19 cellular contexts compared by ENCODE assay signal in genomic region chr1:42981406-42981805, GRCh38. TPM values are rescaled to one million over a fixed set of nuclear protein-coding genes. Genes with fewer than 3 reads are reported as not detected.
A peak's percentile ranks its signal among the peaks of the same experiment; 100 is the strongest.
DNase-seq lines count a peak whose midpoint lies in the region; ATAC-seq lines count a peak whose summit lies in the region.
"Had no signal": no experiment of that assay in that cellular context is flagged by ENCODE, and none has a peak within 500 bp of the region (broad histone marks: within the 10 kb centered on the region; RNA-seq: fewer than 3 reads in every experiment).

No MANE protein-coding gene starts in this region.

- H3K4me2 ChIP-seq in BLaER1 treated with 17β-estradiol and CSF1 and Interleukin-3, amounts not matched to agents 10 nM and 100 nM, result peak overlapping the region in 8 of 11 experiments; percentile 7 to 59 (median 46); a peak in 15 of 22 replicates

- no peaks in the 10 kb centered on the region for H3K36me3 ChIP-seq in BLaER1 treated with 17β-estradiol and CSF1 and Interleukin-3, amounts not matched to agents 10 nM and 100 nM
- H3K36me3 ChIP-seq in HAP-1 (replicated peaks), result no peaks in the 10 kb centered on the region
- H3K36me3 ChIP-seq in CD8-positive, alpha-beta memory T cell (ENCODE audit: insufficient read depth, low read length), result no peaks in the 10 kb centered on the region

- peaks cover 13 to 36% (median 23%) of the 10 kb centered on the region in 10 experiments for H3K4me1 ChIP-seq in BLaER1 treated with 17β-estradiol and CSF1 and Interleukin-3, amounts not matched to agents 10 nM and 100 nM
- H3K4me1 ChIP-seq in HAP-1, result peaks cover 35% of the 10 kb centered on the region
- no peaks in the 10 kb centered on the region for H3K4me1 ChIP-seq in CD8-positive, alpha-beta memory T cell (ENCODE audit: insufficient read depth, low read length)

- POLR2A ChIA-PET in CD8-positive, alpha-beta memory T cell (lab: Charles Lee), result no interaction called here

- H3K4me1 Mint-ChIP-seq in effector memory CD8-positive, alpha-beta T cell (ENCODE audit: low read depth in 2 of 2), result no peaks in the 10 kb centered on the region
- H3K4me1 Mint-ChIP-seq in stimulated activated memory B cell treated with anti-CD40 and anti-IgM and Interleukin-4, amounts not matched to agents 10 μg/mL and 1 μg/mL and 100 μg/mL, for 72 hours, result peaks cover 23% of the 10 kb centered on the region
- no peaks in the 10 kb centered on the region for H3K4me1 Mint-ChIP-seq in CD8-positive, alpha-beta memory T cell

- no peaks in the 10 kb centered on the region for H3K27me3 ChIP-seq in BLaER1 treated with 17β-estradiol and CSF1 and Interleukin-3, amounts not matched to agents 10 nM and 100 nM
- H3K27me3 ChIP-seq in HAP-1 (ENCODE audit: low read depth), result no peaks in the 10 kb centered on the region
- no peaks in the 10 kb centered on the region for H3K27me3 ChIP-seq in CD8-positive, alpha-beta memory T cell (ENCODE audit: insufficient read depth, low read length, poor library complexity, severe bottlenecking)

- H4K20me1 ChIP-seq in BLaER1 treated with 17β-estradiol and CSF1 and Interleukin-3, amounts not matched to agents 10 nM and 100 nM, result no peaks in the 10 kb centered on the region

- H3K9me3 ChIP-seq in BLaER1 treated with 17β-estradiol and CSF1 and Interleukin-3, amounts not matched to agents 10 nM and 100 nM (replicated peaks in 1 of 11), result no peaks in the 10 kb centered on the region
- H3K9me3 ChIP-seq in HAP-1, result no peaks in the 10 kb centered on the region
- H3K9me3 ChIP-seq in CD8-positive, alpha-beta memory T cell (ENCODE audit: low read length), result no peaks in the 10 kb centered on the region

- no peak overlapping the region for H3K4me3 ChIP-seq in BLaER1 treated with 17β-estradiol and CSF1 and Interleukin-3, amounts not matched to agents 10 nM and 100 nM
- H3K4me3 ChIP-seq in HAP-1, result no peak overlapping the region
- no peak overlapping the region for H3K4me3 ChIP-seq in CD8-positive, alpha-beta memory T cell (ENCODE audit: low read length)
- H3K4me3 ChIP-seq: SK-N-MC had no signal

- in situ Hi-C loops in HAP-1 (cut with MboI; ENCODE audit: low sequenced_read_pairs), result no loop called here

- DNase-seq in HAP-1 (ENCODE audit: low spot score in 2 of 2) (peak; percentile 63 to 69), AG20443 (ENCODE audit: low spot score) (no peak)
- no peak for DNase-seq in effector memory CD8-positive, alpha-beta T cell
- no peak for DNase-seq in CD8-positive, alpha-beta memory T cell
- DNase-seq: COR-L47, DMS79, HCEC 1CT, NCI-H1092 treated with DMSO at 0.1 percent for 48 hours, NCI-H146, NCI-H2029 treated with DMSO at 0.1 percent for 48 hours, NCI-H446 treated with DMSO at 0.1 percent for 48 hours, NCI-H69, OCI-M1, SHP77 had no signal

- no peak for ATAC-seq in effector memory CD8-positive, alpha-beta T cell (replicated peaks)
- no peak for ATAC-seq in stimulated activated memory B cell treated with anti-CD40 and anti-IgM and Interleukin-4, amounts not matched to agents 10 μg/mL and 1 μg/mL and 100 μg/mL, for 72 hours
- ATAC-seq in GM19452 (IDR thresholded peaks at IDR 0.05; ENCODE audit: unreplicated experiment), result no peak

- H3K27ac ChIP-seq in BLaER1 treated with 17β-estradiol and CSF1 and Interleukin-3, amounts not matched to agents 10 nM and 100 nM, result no peak overlapping the region
- no peak overlapping the region for H3K27ac ChIP-seq in CD8-positive, alpha-beta memory T cell (ENCODE audit: low read depth, low read length)
- H3K27ac ChIP-seq: SK-N-MC had no signal

- H3K9ac ChIP-seq in BLaER1 treated with 17β-estradiol and CSF1 and Interleukin-3, amounts not matched to agents 10 nM and 100 nM, result no peak overlapping the region

- CTCF ChIA-PET in CD8-positive, alpha-beta memory T cell (lab: Charles Lee), result interaction anchor here (2.6 kb wide), 1 partner anchor 58 kb away, joined by 7 read pairs; no protein-coding TSS in a partner anchor

- H3K36me3 Mint-ChIP-seq in effector memory CD8-positive, alpha-beta T cell (ENCODE audit: insufficient read depth), result peaks cover 3% of the 10 kb centered on the region
- peaks cover 24% of the 10 kb centered on the region for H3K36me3 Mint-ChIP-seq in stimulated activated memory B cell treated with anti-CD40 and anti-IgM and Interleukin-4, amounts not matched to agents 10 μg/mL and 1 μg/mL and 100 μg/mL, for 72 hours
- peaks cover 3 to 13% (median 5%) of the 10 kb centered on the region in 3 donors for H3K36me3 Mint-ChIP-seq in CD8-positive, alpha-beta memory T cell

- no peaks in the 10 kb centered on the region for H3K27me3 Mint-ChIP-seq in effector memory CD8-positive, alpha-beta T cell
- no peaks in the 10 kb centered on the region for H3K27me3 Mint-ChIP-seq in stimulated activated memory B cell treated with anti-CD40 and anti-IgM and Interleukin-4, amounts not matched to agents 10 μg/mL and 1 μg/mL and 100 μg/mL, for 72 hours
- peaks cover 0 to 2% of the 10 kb centered on the region in 2 donors for H3K27me3 Mint-ChIP-seq in CD8-positive, alpha-beta memory T cell
- H3K27me3 Mint-ChIP-seq: IgD-negative memory B cell had no signal

- no peak overlapping the region for H3K4me3 Mint-ChIP-seq in effector memory CD8-positive, alpha-beta T cell
- H3K4me3 Mint-ChIP-seq in stimulated activated memory B cell treated with anti-CD40 and anti-IgM and Interleukin-4, amounts not matched to agents 10 μg/mL and 1 μg/mL and 100 μg/mL, for 72 hours, result no peak overlapping the region
- H3K4me3 Mint-ChIP-seq in CD8-positive, alpha-beta memory T cell, result no peak overlapping the region

- H3K27ac Mint-ChIP-seq in effector memory CD8-positive, alpha-beta T cell, result peak overlapping the region; percentile 0 to 22
- H3K27ac Mint-ChIP-seq in stimulated activated memory B cell treated with anti-CD40 and anti-IgM and Interleukin-4, amounts not matched to agents 10 μg/mL and 1 μg/mL and 100 μg/mL, for 72 hours, result peak overlapping the region; percentile 79
- no peak overlapping the region for H3K27ac Mint-ChIP-seq in CD8-positive, alpha-beta memory T cell
- H3K27ac Mint-ChIP-seq: IgD-negative memory B cell had no signal

- H3K9me3 Mint-ChIP-seq in effector memory CD8-positive, alpha-beta T cell, result no peaks in the 10 kb centered on the region
- H3K9me3 Mint-ChIP-seq in stimulated activated memory B cell treated with anti-CD40 and anti-IgM and Interleukin-4, amounts not matched to agents 10 μg/mL and 1 μg/mL and 100 μg/mL, for 72 hours, result no peaks in the 10 kb centered on the region
- H3K9me3 Mint-ChIP-seq in CD8-positive, alpha-beta memory T cell, result no peaks in the 10 kb centered on the region
- H3K9me3 Mint-ChIP-seq: IgD-negative memory B cell had no signal

RNA-seq across cellular contexts. Expression of gene SLC2A1, which starts 22.7 kb away (rescaled TPM):
- total RNA-seq in CD8-positive, alpha-beta memory T cell, result 100 to 1,000 TPM; 103 to 108 TPM
- 42.6 TPM for polyA plus RNA-seq in CD8-positive, alpha-beta memory T cell

Comparison
In these comparisons a context has a peak if more than half of its experiments do, and no peak if none do; other contexts are left out.
1. DNase-seq: peak in HAP-1 (2 of 2); none in effector memory CD8-positive, alpha-beta T cell (0 of 3), AG20443 (single experiment) and CD8-positive, alpha-beta memory T cell (0 of 5).
2. H3K27ac Mint-ChIP-seq: peak in effector memory CD8-positive, alpha-beta T cell (2 of 2) and stimulated activated memory B cell treated with anti-CD40 and anti-IgM and Interleukin-4, amounts not matched to agents 10 μg/mL and 1 μg/mL and 100 μg/mL, for 72 hours (single experiment); none in CD8-positive, alpha-beta memory T cell (0 of 8).